ENCODE assay signal across 30 cellular contexts in the genomic region with DNA sequence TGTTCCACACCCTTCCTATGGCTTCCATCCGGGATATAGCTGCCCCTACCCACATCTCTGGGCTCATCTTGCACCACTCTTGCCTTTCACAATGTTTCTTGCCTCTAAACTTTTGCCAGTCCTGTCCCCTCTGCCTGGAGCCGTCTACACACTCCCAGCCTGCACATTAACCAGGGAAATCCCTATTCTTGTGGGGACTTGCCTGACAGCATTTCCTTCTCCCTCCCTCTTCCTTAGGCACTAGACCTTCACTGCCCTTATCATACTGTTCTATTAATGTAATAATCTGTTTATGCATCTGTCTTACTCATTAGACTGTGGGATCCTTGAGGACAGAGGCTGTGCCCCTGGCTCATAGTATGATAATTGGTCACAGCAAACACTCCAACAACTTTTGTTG.
"Had no signal": no experiment of that assay in that cellular context is flagged by ENCODE, and none has a peak within 500 bp of the region (broad histone marks: within the 10 kb centered on the region; RNA-seq: fewer than 3 reads in every experiment).

No MANE protein-coding gene starts in this region.

- DNase-seq: activated CD4-positive, alpha-beta memory T cell treated with anti-CD3 and anti-CD28 coated beads, Interleukin-2, amount 10 ng/mL, durations not matched to agents 7 days and 5 days; activated CD4-positive, alpha-beta T cell treated with anti-CD3 and anti-CD28 coated beads for 1 hour; activated CD4-positive, alpha-beta T cell treated with anti-CD3 and anti-CD28 coated beads for 4 hours; activated CD4-positive, alpha-beta T cell treated with anti-CD3 and anti-CD28 coated beads, Interleukin-2, amount 10 ng/mL, durations not matched to agents 7 days and 5 days; activated CD4-positive, alpha-beta T cell treated with anti-CD3 and anti-CD28 coated beads, Interleukin-2, amount 50 U/mL, for 4 hours; activated CD8-positive, alpha-beta memory T cell treated with anti-CD3 and anti-CD28 coated beads, Interleukin-2, amount 50 U/mL, for 48 hours; activated gamma-delta T cell; activated naive CD4-positive, alpha-beta T cell; activated naive CD4-positive, alpha-beta T cell treated with anti-CD3 and anti-CD28 coated beads, Interleukin-2, amount 10 ng/mL, durations not matched to agents 7 days and 5 days; activated naive CD8-positive, alpha-beta T cell treated with anti-CD3 and anti-CD28 coated beads, Interleukin-2, amount 10 ng/mL, durations not matched to agents 7 days and 5 days; activated T-cell treated with anti-CD3 and anti-CD28 coated beads for 4 hours; activated T-cell treated with anti-CD3 and anti-CD28 coated beads, Interleukin-2, amount 50 U/mL, for 24 hours; activated T-cell treated with anti-CD3 and anti-CD28 coated beads, Interleukin-2, amount 50 U/mL, for 72 hours; effector CD4-positive, alpha-beta T cell; effector memory CD8-positive, alpha-beta T cell; foreskin melanocyte; SW 1271; T-cell had no signal

- H3K4me3 Mint-ChIP-seq: activated CD4-positive, alpha-beta memory T cell treated with anti-CD3 and anti-CD28 coated beads, Interleukin-2, amount 10 ng/mL, durations not matched to agents 7 days and 5 days; activated CD4-positive, alpha-beta T cell treated with anti-CD3 and anti-CD28 coated beads, Interleukin-2, amount 10 ng/mL, durations not matched to agents 7 days and 5 days; activated naive CD4-positive, alpha-beta T cell treated with anti-CD3 and anti-CD28 coated beads, Interleukin-2, amount 10 ng/mL, durations not matched to agents 7 days and 5 days; activated naive CD8-positive, alpha-beta T cell treated with anti-CD3 and anti-CD28 coated beads, Interleukin-2, amount 10 ng/mL, durations not matched to agents 7 days and 5 days; activated T-cell treated with anti-CD3 and anti-CD28 coated beads, Interleukin-2, amount 50 U/mL, for 24 hours; activated T-cell treated with anti-CD3 and anti-CD28 coated beads, Interleukin-2, amount 50 U/mL, for 72 hours; brain; central memory CD8-positive, alpha-beta T cell; dendritic cell treated with granulocyte-macrophage colony-stimulating factor and Interleukin-4, amounts not matched to agents 40 ng/mL and 50 ng/mL, for 4 days; effector memory CD8-positive, alpha-beta T cell; T-cell; T-helper 1 cell treated with Interleukin-12 subunit alpha and Interleukin-12 subunit beta and Interleukin-4 antibody, amounts not matched to agents 30 μg/mL and 1 μg/mL, for 36 hours; WTC11 had no signal

- H3K36me3 Mint-ChIP-seq: activated naive CD4-positive, alpha-beta T cell treated with anti-CD3 and anti-CD28 coated beads, Interleukin-2, amount 10 ng/mL, durations not matched to agents 7 days and 5 days; activated naive CD8-positive, alpha-beta T cell treated with anti-CD3 and anti-CD28 coated beads, Interleukin-2, amount 10 ng/mL, durations not matched to agents 7 days and 5 days; brain; T-cell; WTC11 had no signal

- H3K4me3 ChIP-seq: ascending aorta, breast epithelium, coronary artery, gastroesophageal sphincter had no signal

- H3K36me3 ChIP-seq: ascending aorta, breast epithelium, gastroesophageal sphincter had no signal

- H3K27ac Mint-ChIP-seq: activated CD4-positive, alpha-beta memory T cell treated with anti-CD3 and anti-CD28 coated beads, Interleukin-2, amount 10 ng/mL, durations not matched to agents 7 days and 5 days; activated CD4-positive, alpha-beta T cell treated with anti-CD3 and anti-CD28 coated beads, Interleukin-2, amount 10 ng/mL, durations not matched to agents 7 days and 5 days; activated naive CD4-positive, alpha-beta T cell treated with anti-CD3 and anti-CD28 coated beads, Interleukin-2, amount 10 ng/mL, durations not matched to agents 7 days and 5 days; activated naive CD4-positive, alpha-beta T cell treated with anti-CD3 and anti-CD28 coated beads, Interleukin-2, amount 50 U/mL, for 72 hours; activated naive CD8-positive, alpha-beta T cell treated with anti-CD3 and anti-CD28 coated beads, Interleukin-2, amount 10 ng/mL, durations not matched to agents 7 days and 5 days; activated T-cell treated with anti-CD3 and anti-CD28 coated beads, Interleukin-2, amount 50 U/mL, for 24 hours; activated T-cell treated with anti-CD3 and anti-CD28 coated beads, Interleukin-2, amount 50 U/mL, for 72 hours; brain; dendritic cell treated with granulocyte-macrophage colony-stimulating factor and Interleukin-4, amounts not matched to agents 40 ng/mL and 50 ng/mL, for 4 days; effector memory CD8-positive, alpha-beta T cell; T-cell; T-helper 1 cell treated with Interleukin-12 subunit alpha and Interleukin-12 subunit beta and Interleukin-4 antibody, amounts not matched to agents 30 μg/mL and 1 μg/mL, for 36 hours; WTC11 had no signal

- H3K4me1 ChIP-seq: breast epithelium had no signal

- H3K27me3 ChIP-seq: ascending aorta, breast epithelium, gastroesophageal sphincter had no signal

- H3K27ac ChIP-seq: ascending aorta, breast epithelium, coronary artery, epithelial cell of prostate, gastroesophageal sphincter, VCaP had no signal

- H3K9me3 ChIP-seq: ascending aorta, breast epithelium, gastroesophageal sphincter had no signal

- ATAC-seq: activated naive CD4-positive, alpha-beta T cell treated with anti-CD3 and anti-CD28 coated beads, Interleukin-2, amount 50 U/mL, for 72 hours; activated T-cell treated with anti-CD3 and anti-CD28 coated beads, Interleukin-2, amount 50 U/mL, for 72 hours; effector memory CD8-positive, alpha-beta T cell; gastroesophageal sphincter; T-cell; WTC11 had no signal

- H3K9me3 Mint-ChIP-seq: activated CD4-positive, alpha-beta memory T cell treated with anti-CD3 and anti-CD28 coated beads, Interleukin-2, amount 10 ng/mL, durations not matched to agents 7 days and 5 days; activated CD4-positive, alpha-beta T cell treated with anti-CD3 and anti-CD28 coated beads, Interleukin-2, amount 10 ng/mL, durations not matched to agents 7 days and 5 days; activated naive CD4-positive, alpha-beta T cell treated with anti-CD3 and anti-CD28 coated beads, Interleukin-2, amount 10 ng/mL, durations not matched to agents 7 days and 5 days; activated naive CD4-positive, alpha-beta T cell treated with anti-CD3 and anti-CD28 coated beads, Interleukin-2, amount 50 U/mL, for 72 hours; activated naive CD8-positive, alpha-beta T cell treated with anti-CD3 and anti-CD28 coated beads, Interleukin-2, amount 10 ng/mL, durations not matched to agents 7 days and 5 days; activated T-cell treated with anti-CD3 and anti-CD28 coated beads, Interleukin-2, amount 50 U/mL, for 24 hours; activated T-cell treated with anti-CD3 and anti-CD28 coated beads, Interleukin-2, amount 50 U/mL, for 72 hours; brain; central memory CD8-positive, alpha-beta T cell; dendritic cell treated with granulocyte-macrophage colony-stimulating factor and Interleukin-4, amounts not matched to agents 40 ng/mL and 50 ng/mL, for 4 days; effector memory CD8-positive, alpha-beta T cell; T-cell; T-helper 1 cell treated with Interleukin-12 subunit alpha and Interleukin-12 subunit beta and Interleukin-4 antibody, amounts not matched to agents 30 μg/mL and 1 μg/mL, for 36 hours; WTC11 had no signal

- H3K27me3 Mint-ChIP-seq: activated CD4-positive, alpha-beta T cell treated with anti-CD3 and anti-CD28 coated beads, Interleukin-2, amount 10 ng/mL, durations not matched to agents 7 days and 5 days; activated naive CD4-positive, alpha-beta T cell treated with anti-CD3 and anti-CD28 coated beads, Interleukin-2, amount 10 ng/mL, durations not matched to agents 7 days and 5 days; activated naive CD8-positive, alpha-beta T cell treated with anti-CD3 and anti-CD28 coated beads, Interleukin-2, amount 10 ng/mL, durations not matched to agents 7 days and 5 days; central memory CD8-positive, alpha-beta T cell; effector memory CD8-positive, alpha-beta T cell had no signal
